8 cellular contexts compared by ENCODE assay signal in the genomic region with DNA sequence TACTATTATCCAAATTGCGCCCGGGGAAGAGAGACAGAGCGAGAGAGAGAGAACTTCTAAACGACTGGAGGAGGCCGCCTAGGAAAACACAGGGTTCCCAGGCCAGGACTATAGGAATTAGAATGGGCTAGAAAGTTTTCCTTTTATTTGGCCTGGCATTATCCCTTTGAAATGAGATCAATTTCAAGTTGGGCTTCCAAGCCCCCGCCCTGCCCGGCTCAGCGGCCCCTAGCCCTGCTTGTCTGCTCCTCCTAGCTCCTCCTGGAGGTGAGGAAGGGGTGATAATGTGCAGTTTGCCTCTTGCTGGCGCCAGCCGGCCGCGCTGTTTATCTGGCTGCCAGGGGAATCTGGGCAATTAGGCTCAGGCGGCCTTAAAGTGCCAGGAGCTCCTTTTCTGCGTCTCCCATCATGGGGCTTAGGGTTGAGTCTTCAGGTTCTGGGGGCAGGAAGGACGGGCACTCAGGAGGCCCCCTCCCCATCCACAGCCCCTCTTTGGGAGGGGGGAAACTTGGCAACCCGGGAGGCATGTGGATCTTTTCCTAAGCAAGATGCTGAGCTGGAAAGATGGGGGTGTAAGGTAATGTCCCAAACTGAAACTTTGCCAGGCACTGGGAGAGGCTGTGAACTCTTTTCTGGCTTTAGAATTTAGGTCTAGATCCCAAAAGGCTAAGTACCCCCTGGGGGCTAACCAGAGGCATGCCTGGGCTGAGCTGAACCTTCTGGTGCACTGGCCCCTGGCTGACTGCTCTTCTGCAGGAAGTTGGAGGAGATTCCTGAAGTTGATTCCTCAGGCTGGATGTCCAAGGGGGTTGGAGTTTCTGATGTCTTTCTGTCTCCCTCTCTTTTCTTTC. TPM values are rescaled to one million over a fixed set of nuclear protein-coding genes. Genes with fewer than 3 reads are reported as not detected.
DNase-seq lines count a peak whose midpoint lies in the region; TF ChIP-seq lines count a peak whose summit lies in the region.

No MANE protein-coding gene starts in this region.

- peak overlapping the region; percentile 82 for H3K4me3 ChIP-seq in BJ (ENCODE audit: low read depth, low read length)

- H3K27me3 ChIP-seq in BJ (ENCODE audit: control insufficient read depth, insufficient read depth, low read length) = no peaks in the 10 kb centered on the region

- CTCF ChIA-PET in BJ (lab: Yijun Ruan, JAX) = interaction anchor here (0.7 to 13.6 kb wide), 10 partner anchors 7 to 156 kb away, joined by 3 to 155 read pairs (median 6); no protein-coding TSS in a partner anchor

- H3K36me3 Mint-ChIP-seq in endothelial cell (ENCODE audit: low read depth, unreplicated experiment) (peaks cover 16% of the 10 kb centered on the region), nephron (ENCODE audit: low read depth) (peaks cover 41% of the 10 kb centered on the region)

- peaks cover 9% of the 10 kb centered on the region for H3K36me3 ChIP-seq in BJ (ENCODE audit: control insufficient read depth, insufficient read depth, low read length)

- DNase-seq in BJ (ENCODE audit: low read depth) (no peak), NCI-H2171 treated with DMSO at 0.1 percent for 48 hours (lab: John Stamatoyannopoulos, UW) (peak; percentile 77), endothelial cell (ENCODE audit: low spot score) (peak; percentile 36), cerebellar nuclear complex (lab: John Stamatoyannopoulos, UW) (no peak), NCI-H1048 (lab: John Stamatoyannopoulos, UW) (no peak), HuH-7 (ENCODE audit: low spot score) (no peak)
- no peak for DNase-seq in stimulated activated CD4-positive, alpha-beta T cell treated with anti-CD3 and anti-CD28 coated beads, Interleukin-15, amount 100 ng/mL, for 24 hours

- no peak overlapping the region for H3K4me3 Mint-ChIP-seq in endothelial cell (ENCODE audit: unreplicated experiment)
- peak overlapping the region; percentile 93 to 98 (median 97) for H3K4me3 Mint-ChIP-seq in nephron

- H3K9me3 Mint-ChIP-seq in endothelial cell (ENCODE audit: unreplicated experiment) = no peaks in the 10 kb centered on the region
- H3K9me3 Mint-ChIP-seq in nephron = no peaks in the 10 kb centered on the region

- TF ChIP-seq CTCF in BJ (IDR thresholded peaks at IDR 0.05; ENCODE audit: insufficient read depth, low read depth, low read length) = peak; percentile 43
- TF ChIP-seq CTCF in endothelial cell (IDR thresholded peaks at IDR 0.05; ENCODE audit: unreplicated experiment) = no peak
- peak in 2 of 3 experiments; percentile 26 to 33 for TF ChIP-seq CTCF in nephron (IDR thresholded peaks at IDR 0.05; ENCODE audit: unreplicated experiment in 3 of 3)

- POLR2A ChIA-PET in BJ (lab: Charles Lee) = no interaction called here

- H3K27me3 Mint-ChIP-seq in endothelial cell (ENCODE audit: unreplicated experiment) (peaks cover 13% of the 10 kb centered on the region), nephron (ENCODE audit: low read depth) (no peaks in the 10 kb centered on the region)

- H3K27ac Mint-ChIP-seq in endothelial cell (ENCODE audit: unreplicated experiment) (no peak overlapping the region), nephron (peak overlapping the region; percentile 94 to 97 (median 97))

- peaks cover 32% of the 10 kb centered on the region for H3K4me1 Mint-ChIP-seq in endothelial cell (ENCODE audit: unreplicated experiment)
- H3K4me1 Mint-ChIP-seq in nephron = peaks cover 61% of the 10 kb centered on the region

RNA-seq across cellular contexts. Expression of a gene that starts 5.5 kb away (rescaled TPM):
- polyA plus RNA-seq in BJ (2011; rRNA removed) = 2.5 and 3.8 TPM in 2 replicates
- 8.8 and 10.2 TPM in 2 replicates for polyA minus RNA-seq in BJ (2011; rRNA and poly(A)+ RNA removed)
- 21.3 TPM for total RNA-seq in endothelial cell (ENCODE audit: unreplicated experiment)

Comparison
In these comparisons a context has a peak if more than half of its experiments do, and no peak if none do; other contexts are left out.
1. DNase-seq: peak in NCI-H2171 treated with DMSO at 0.1 percent for 48 hours (single experiment) and endothelial cell (single experiment); none in BJ (single experiment), cerebellar nuclear complex (0 of 2), stimulated activated CD4-positive, alpha-beta T cell treated with anti-CD3 and anti-CD28 coated beads, Interleukin-15, amount 100 ng/mL, for 24 hours (single experiment), NCI-H1048 (single experiment) and HuH-7 (single experiment).